Comparison of ENCODE assay signal across 1 cellular context in the genomic region with DNA sequence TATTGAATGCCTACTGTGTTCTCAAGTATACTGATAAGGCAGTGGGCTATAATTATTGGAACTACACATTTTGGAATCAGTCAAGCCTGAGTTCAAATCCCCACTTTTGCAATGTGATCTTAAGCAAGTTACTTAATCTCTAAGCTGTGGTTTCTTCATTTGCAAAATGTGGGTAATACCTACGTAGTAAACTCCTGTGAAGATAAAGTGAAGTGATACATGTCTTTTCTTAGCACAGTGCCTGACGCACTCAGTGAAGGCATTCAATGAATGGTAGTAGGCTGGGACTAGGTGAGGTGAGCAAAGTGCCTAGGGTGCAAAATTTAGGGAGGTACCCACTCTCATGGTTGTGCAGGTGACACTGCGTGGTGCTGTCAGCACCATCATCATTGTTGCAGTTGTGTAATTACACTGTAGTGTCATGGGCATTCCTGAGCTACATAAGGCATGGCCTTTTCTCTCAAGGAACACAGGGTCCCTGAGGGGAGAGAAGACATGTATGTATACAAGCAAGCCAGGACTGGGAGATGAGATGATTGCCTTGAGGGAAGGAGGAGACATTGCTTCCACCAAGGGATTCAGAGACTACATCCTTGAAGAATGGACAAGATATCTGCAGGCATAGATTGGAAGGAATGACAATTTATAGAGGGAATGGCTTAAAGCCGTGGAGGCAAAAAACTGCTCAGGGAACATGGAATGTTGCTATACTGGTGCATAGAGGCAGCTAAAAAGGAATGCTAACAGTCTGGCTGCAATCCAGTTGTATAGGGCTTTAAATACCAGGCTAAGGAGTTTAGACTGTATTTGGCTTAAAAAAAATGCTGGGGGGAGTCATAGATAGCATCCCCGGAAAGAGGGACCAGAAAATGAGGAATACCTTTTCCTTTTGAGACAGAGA.
TF ChIP-seq lines count a peak whose summit lies in the region.

No MANE protein-coding gene starts in this region.

TF ChIP-seq in HepG2, 621 proteins besides CTCF, POLR2A, EP300 and RAD21:
- TF ChIP-seq, protein P1, sequence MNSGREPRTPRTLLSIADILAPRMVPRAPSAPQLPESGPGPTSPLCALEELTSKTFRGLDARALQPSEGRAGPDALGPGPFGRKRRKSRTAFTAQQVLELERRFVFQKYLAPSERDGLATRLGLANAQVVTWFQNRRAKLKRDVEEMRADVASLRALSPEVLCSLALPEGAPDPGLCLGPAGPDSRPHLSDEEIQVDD (CRISPR knock-in tag; IDR thresholded peaks at IDR 0.05; ENCODE audit: borderline replicate concordance): 0 out of 2 replicates have a peak, but pooled peaks have one; percentile 46
- TF ChIP-seq, protein P2, sequence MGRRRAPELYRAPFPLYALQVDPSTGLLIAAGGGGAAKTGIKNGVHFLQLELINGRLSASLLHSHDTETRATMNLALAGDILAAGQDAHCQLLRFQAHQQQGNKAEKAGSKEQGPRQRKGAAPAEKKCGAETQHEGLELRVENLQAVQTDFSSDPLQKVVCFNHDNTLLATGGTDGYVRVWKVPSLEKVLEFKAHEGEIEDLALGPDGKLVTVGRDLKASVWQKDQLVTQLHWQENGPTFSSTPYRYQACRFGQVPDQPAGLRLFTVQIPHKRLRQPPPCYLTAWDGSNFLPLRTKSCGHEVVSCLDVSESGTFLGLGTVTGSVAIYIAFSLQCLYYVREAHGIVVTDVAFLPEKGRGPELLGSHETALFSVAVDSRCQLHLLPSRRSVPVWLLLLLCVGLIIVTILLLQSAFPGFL (CRISPR knock-in tag; IDR thresholded peaks at IDR 0.05): no peak
